In genomic region chr9:126793686-126794417, GRCh38 we compare ENCODE assay signal across 13 cellular contexts.
"Had no signal": no experiment of that assay in that cellular context is flagged by ENCODE, and none has a peak within 500 bp of the region (broad histone marks: within the 10 kb centered on the region; RNA-seq: fewer than 3 reads in every experiment).

No MANE protein-coding gene starts in this region.

- H3K4me3 Mint-ChIP-seq: activated B cell treated with CpG ODN at 0.5 μM for 24 hours; activated CD4-positive, alpha-beta T cell treated with anti-CD3 and anti-CD28 coated beads, Interleukin-2, amount 10 ng/mL, durations not matched to agents 24 days and 14 days; activated naive CD4-positive, alpha-beta T cell treated with anti-CD3 and anti-CD28 coated beads, Interleukin-2, amount 50 U/mL, for 24 hours; naive B cell; T-helper 1 cell treated with Interleukin-12 subunit alpha and Interleukin-12 subunit beta and Interleukin-4 antibody, amounts not matched to agents 30 μg/mL and 1 μg/mL, for 36 hours had no signal

- H3K36me3 ChIP-seq: gastroesophageal sphincter had no signal

- ATAC-seq: gastroesophageal sphincter, right cardiac atrium had no signal

- H3K4me1 Mint-ChIP-seq: activated B cell treated with CpG ODN at 0.5 μM for 24 hours; activated naive CD4-positive, alpha-beta T cell treated with anti-CD3 and anti-CD28 coated beads, Interleukin-2, amount 50 U/mL, for 24 hours; naive B cell had no signal

- H3K4me3 ChIP-seq: gastroesophageal sphincter had no signal

- H3K27ac Mint-ChIP-seq: activated B cell treated with CpG ODN at 0.5 μM for 24 hours; activated CD4-positive, alpha-beta T cell treated with anti-CD3 and anti-CD28 coated beads, Interleukin-2, amount 10 ng/mL, durations not matched to agents 24 days and 14 days; activated naive CD4-positive, alpha-beta T cell treated with anti-CD3 and anti-CD28 coated beads, Interleukin-2, amount 50 U/mL, for 24 hours; T-helper 1 cell treated with Interleukin-12 subunit alpha and Interleukin-12 subunit beta and Interleukin-4 antibody, amounts not matched to agents 30 μg/mL and 1 μg/mL, for 36 hours had no signal

- DNase-seq: activated B cell treated with CpG ODN at 0.5 μM for 24 hours; activated CD4-positive, alpha-beta T cell treated with anti-CD3 and anti-CD28 coated beads, Interleukin-2, amount 10 ng/mL, durations not matched to agents 24 days and 14 days; activated T-cell treated with anti-CD3 and anti-CD28 coated beads, Interleukin-2, amount 50 U/mL, for 1 hour; amniotic stem cell; midbrain; naive B cell; right cardiac atrium; stimulated activated CD4-positive, alpha-beta T cell treated with anti-CD3 and anti-CD28 coated beads, Interleukin-2, amount 100 ng/mL, for 24 hours; stimulated activated naive CD4-positive, alpha-beta T cell; substantia nigra had no signal

- H3K9me3 Mint-ChIP-seq: activated CD4-positive, alpha-beta T cell treated with anti-CD3 and anti-CD28 coated beads, Interleukin-2, amount 10 ng/mL, durations not matched to agents 24 days and 14 days; activated naive CD4-positive, alpha-beta T cell treated with anti-CD3 and anti-CD28 coated beads, Interleukin-2, amount 50 U/mL, for 24 hours; T-helper 1 cell treated with Interleukin-12 subunit alpha and Interleukin-12 subunit beta and Interleukin-4 antibody, amounts not matched to agents 30 μg/mL and 1 μg/mL, for 36 hours had no signal

- H3K27ac ChIP-seq: gastroesophageal sphincter had no signal

- H3K36me3 Mint-ChIP-seq: activated naive CD4-positive, alpha-beta T cell treated with anti-CD3 and anti-CD28 coated beads, Interleukin-2, amount 50 U/mL, for 24 hours; naive B cell had no signal
